Comparison of ENCODE assay signal across 21 cellular contexts in genomic region chr7:52287698-52288097, GRCh38.
DNase-seq lines count a peak whose midpoint lies in the region; ATAC-seq, FAIRE-seq and TF ChIP-seq lines count a peak whose summit lies in the region.
"Had no signal": no experiment of that assay in that cellular context is flagged by ENCODE, and none has a peak within 500 bp of the region (broad histone marks: within the 10 kb centered on the region; RNA-seq: fewer than 3 reads in every experiment).

No MANE protein-coding gene starts in this region.

- WGBS in K562 (ENCODE audit: insufficient coverage, low coverage, missing lambda C conversion rate): 0% methylated on average over 1 of the region's 1 CpG

- H3K79me2 ChIP-seq in K562 (ENCODE audit: control insufficient read depth, insufficient read depth, low read length): no peaks in the 10 kb centered on the region

- FAIRE-seq in RCC 7860 (lab: Jason Lieb, UNC) (peak; percentile 53), K562 (lab: Jason Lieb, UNC) (no peak), kidney (lab: Jason Lieb, UNC) (peak; percentile 82)
- FAIRE-seq: GM12891, H54 had no signal

- intact Hi-C loops in K562 (cut with micrococcal nuclease): no loop called here
- intact Hi-C loops in kidney (cut with DNase I): no loop called here

- H2AFZ ChIP-seq in K562 (ENCODE audit: low read depth, low read length): no peak overlapping the region

- TF ChIP-seq RAD21 in K562 (CRISPR knock-in tag; conservative IDR thresholded peaks at IDR 0.05 in 1 of 2, IDR thresholded peaks at IDR 0.05 in 1 of 2): no peak

- no TSS peak for BruUV-seq in K562 (replicated peaks; lab: Mats Ljungman, UMichigan)

- POLR2A ChIA-PET in K562 (lab: Yijun Ruan, JAX): no interaction called here

- H3K4me1 ChIP-seq in K562 (replicated peaks in 1 of 2; ENCODE audit: control insufficient read depth in 2 of 2, insufficient read depth in 2 of 2, low read length in 2 of 2) (no peaks in the 10 kb centered on the region), kidney (ENCODE audit: control insufficient read depth in 1 of 2, insufficient read depth in 1 of 2, low read depth in 1 of 2, low read length in 2 of 2) (no peaks in the 10 kb centered on the region)
- H3K4me1 ChIP-seq: BLaER1, Caco-2, HAP-1 had no signal

- no peak overlapping the region for H3K4me3 ChIP-seq in K562
- H3K4me3 ChIP-seq in kidney (ENCODE audit: low read length in 2 of 2): no peak overlapping the region
- H3K4me3 ChIP-seq: BLaER1, HAP-1 had no signal

- H3K9me3 ChIP-seq in K562 (replicated peaks; ENCODE audit: control insufficient read depth, insufficient read depth, low read depth, low read length) (no peaks in the 10 kb centered on the region), kidney (ENCODE audit: control insufficient read depth in 1 of 2, low read length in 2 of 2) (no peaks in the 10 kb centered on the region)
- H3K9me3 ChIP-seq: BLaER1, Caco-2, HAP-1 had no signal

- no peak for TF ChIP-seq CTCF in K562 (IDR thresholded peaks at IDR 0.05 in 2 of 3, conservative IDR thresholded peaks at IDR 0.05 in 1 of 3; ENCODE audit: insufficient read depth in 2 of 3, low read depth in 1 of 3, low read length in 3 of 3)
- no peak for TF ChIP-seq CTCF in kidney (IDR thresholded peaks at IDR 0.05; ENCODE audit: borderline replicate concordance, extremely low read depth, insufficient read depth)

- TF ChIP-seq POLR2A in K562 (conservative IDR thresholded peaks at IDR 0.05): no peak

- no peak for ATAC-seq in K562
- ATAC-seq: CD8-positive, alpha-beta T cell had no signal

- H3K9ac ChIP-seq in K562 (ENCODE audit: insufficient read depth in 1 of 2, low read depth in 2 of 2, low read length in 2 of 2) (no peak overlapping the region), kidney (ENCODE audit: low read length in 2 of 2) (no peak overlapping the region)
- H3K9ac ChIP-seq: BLaER1 had no signal

- no peak for TF ChIP-seq EP300 in K562 (IDR thresholded peaks at IDR 0.05; ENCODE audit: low read length)

- no peaks in the 10 kb centered on the region for H3K27me3 ChIP-seq in K562 (ENCODE audit: control insufficient read depth in 2 of 2, insufficient read depth in 2 of 2, low read length in 2 of 2)
- H3K27me3 ChIP-seq: BLaER1 had no signal

- H4K20me1 ChIP-seq in K562 (replicated peaks; ENCODE audit: control insufficient read depth, insufficient read depth, low read length): no peaks in the 10 kb centered on the region
- H4K20me1 ChIP-seq: BLaER1 had no signal

- CTCF ChIA-PET in K562 (lab: Yijun Ruan, JAX; ENCODE audit: low intra/inter-chr PET ratio): no interaction called here

- no peaks in the 10 kb centered on the region for H3K9me1 ChIP-seq in K562 (ENCODE audit: control insufficient read depth, insufficient read depth, low read length)

- H3K36me3 ChIP-seq in K562 (ENCODE audit: control insufficient read depth, insufficient read depth, low read length): no peaks in the 10 kb centered on the region
- H3K36me3 ChIP-seq in kidney (ENCODE audit: control insufficient read depth in 1 of 2, insufficient read depth in 2 of 2, low read length in 2 of 2): no peaks in the 10 kb centered on the region
- H3K36me3 ChIP-seq: BLaER1, HAP-1 had no signal

- DNase-seq in RCC 7860 (ENCODE audit: low spot score) (no peak), K562 (ENCODE audit: extremely low read depth in 1 of 4, low spot score in 3 of 4) (no peak), kidney (no peak), DMS 273 (lab: John Stamatoyannopoulos, UW; ENCODE audit: unreplicated experiment) (no peak), NCI-H2029 (lab: John Stamatoyannopoulos, UW) (no peak), HUDEP-2 (lab: John Stamatoyannopoulos, UW; ENCODE audit: unreplicated experiment in 76 of 76) (no peak), NCI-H2227 (lab: John Stamatoyannopoulos, UW; ENCODE audit: unreplicated experiment) (no peak)
- DNase-seq: Caco-2; CD4-positive, CD25-positive, alpha-beta regulatory T cell; CD8-positive, alpha-beta T cell; DMS 273 treated with DMSO at 0.1 percent for 48 hours; DMS79; EL; GF-D8; GOT3; HFFc6 had no signal

- in situ Hi-C loops in K562 (cut with MboI): no loop called here

- H3K27ac ChIP-seq in K562 (ENCODE audit: extremely low read depth, low read depth, low read length) (no peak overlapping the region), kidney (ENCODE audit: low read depth in 2 of 2, low read length in 2 of 2) (no peak overlapping the region)
- H3K27ac ChIP-seq: BLaER1, C4-2B had no signal

- H3K4me2 ChIP-seq in K562 (ENCODE audit: insufficient read depth, low read length): no peak overlapping the region
- H3K4me2 ChIP-seq: BLaER1 had no signal

TF ChIP-seq in K562, 482 proteins besides CTCF, POLR2A, EP300 and RAD21:
- no peak for TF ChIP-seq ZNF212 (CRISPR knock-in tag; IDR thresholded peaks at IDR 0.05)
- no peak for TF ChIP-seq ATF2 (CRISPR knock-in tag; IDR thresholded peaks at IDR 0.05)
- peak; percentile 72 for TF ChIP-seq DACH1 (IDR thresholded peaks at IDR 0.05; ENCODE audit: partially characterized antibody)
